In the genomic region with DNA sequence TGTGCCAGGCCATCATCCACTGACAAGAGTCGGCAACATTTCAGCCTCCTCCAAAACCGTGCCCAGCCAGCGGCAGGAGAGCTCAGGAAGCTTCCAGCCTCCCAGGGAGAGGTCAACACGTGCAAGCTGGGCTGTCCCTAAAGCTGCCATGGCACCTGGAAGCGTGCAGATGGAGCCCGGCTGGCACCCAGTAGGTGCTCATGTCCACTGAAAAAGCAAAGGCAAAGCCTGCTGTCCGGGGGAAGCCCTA, we compare ENCODE assay signal across 8 cellular contexts. TPM values are rescaled to one million over a fixed set of nuclear protein-coding genes. Genes with fewer than 3 reads are reported as not detected.
A peak's percentile ranks its signal among the peaks of the same experiment; 100 is the strongest.
DNase-seq lines count a peak whose midpoint lies in the region; ATAC-seq, FAIRE-seq and TF ChIP-seq lines count a peak whose summit lies in the region.

No MANE protein-coding gene starts in this region.

- TF ChIP-seq POLR2A in H54 (IDR thresholded peaks at IDR 0.05; ENCODE audit: low read depth, low read length): no peak

- H3K4me3 ChIP-seq in BJ (ENCODE audit: low read depth, low read length): peak overlapping the region; percentile 61

- no peak overlapping the region for H3K27ac Mint-ChIP-seq in effector memory CD8-positive, alpha-beta T cell
- no peak overlapping the region for H3K27ac Mint-ChIP-seq in natural killer cell treated with Interleukin-12 subunit alpha and Interleukin-12 subunit beta and Interleukin-15 and Interleukin-18, amount 100 ng/mL, for 72 hours

- H3K27me3 ChIP-seq in BJ (ENCODE audit: control insufficient read depth, insufficient read depth, low read length): no peaks in the 10 kb centered on the region

- peaks cover 11 to 13% of the 10 kb centered on the region in 2 donors for H3K4me1 Mint-ChIP-seq in effector memory CD8-positive, alpha-beta T cell (ENCODE audit: low read depth in 2 of 2)
- H3K4me1 Mint-ChIP-seq in natural killer cell treated with Interleukin-12 subunit alpha and Interleukin-12 subunit beta and Interleukin-15 and Interleukin-18, amount 100 ng/mL, for 72 hours (ENCODE audit: low read depth in 2 of 2): peaks cover 12% of the 10 kb centered on the region in 2 donors

- no peaks in the 10 kb centered on the region; the same call in 1 of the 2 replicates for H3K36me3 ChIP-seq in BJ (ENCODE audit: control insufficient read depth, insufficient read depth, low read length)

- peaks cover 11 to 41% of the 10 kb centered on the region in 2 donors for H3K27me3 Mint-ChIP-seq in effector memory CD8-positive, alpha-beta T cell
- peaks cover 8 to 9% of the 10 kb centered on the region in 2 donors for H3K27me3 Mint-ChIP-seq in natural killer cell treated with Interleukin-12 subunit alpha and Interleukin-12 subunit beta and Interleukin-15 and Interleukin-18, amount 100 ng/mL, for 72 hours

- FAIRE-seq in H54 (lab: Jason Lieb, UNC): no peak

- POLR2A ChIA-PET in BJ (lab: Charles Lee): interaction anchor here (0.8 to 1.3 kb wide), 2 partner anchors 13 to 30 kb away, joined by 3 to 5 read pairs; no protein-coding TSS in a partner anchor

- CTCF ChIA-PET in BJ (lab: Yijun Ruan, JAX): interaction anchor here (0.8 to 3.2 kb wide), 4 partner anchors 46 to 118 kb away, joined by 3 to 21 read pairs (median 10); partner anchors contain the start of gene DSN1

- H3K9me3 Mint-ChIP-seq in effector memory CD8-positive, alpha-beta T cell: no peaks in the 10 kb centered on the region
- no peaks in the 10 kb centered on the region for H3K9me3 Mint-ChIP-seq in natural killer cell treated with Interleukin-12 subunit alpha and Interleukin-12 subunit beta and Interleukin-15 and Interleukin-18, amount 100 ng/mL, for 72 hours

- no peak for ATAC-seq in effector memory CD8-positive, alpha-beta T cell (replicated peaks)
- no peak for ATAC-seq in natural killer cell treated with Interleukin-12 subunit alpha and Interleukin-12 subunit beta and Interleukin-15 and Interleukin-18, amount 100 ng/mL, for 72 hours
- ATAC-seq in GM21825 (IDR thresholded peaks at IDR 0.05; ENCODE audit: unreplicated experiment) (no peak), HG02623 (IDR thresholded peaks at IDR 0.05; ENCODE audit: unreplicated experiment) (no peak)

- peak overlapping the region; percentile 42 to 59 for H3K4me3 Mint-ChIP-seq in effector memory CD8-positive, alpha-beta T cell
- peak overlapping the region; percentile 23 for H3K4me3 Mint-ChIP-seq in natural killer cell treated with Interleukin-12 subunit alpha and Interleukin-12 subunit beta and Interleukin-15 and Interleukin-18, amount 100 ng/mL, for 72 hours

- peaks cover 7% of the 10 kb centered on the region for H3K36me3 Mint-ChIP-seq in effector memory CD8-positive, alpha-beta T cell (ENCODE audit: insufficient read depth)
- no peaks in the 10 kb centered on the region for H3K36me3 Mint-ChIP-seq in natural killer cell treated with Interleukin-12 subunit alpha and Interleukin-12 subunit beta and Interleukin-15 and Interleukin-18, amount 100 ng/mL, for 72 hours

- TF ChIP-seq CTCF in BJ (IDR thresholded peaks at IDR 0.05; ENCODE audit: insufficient read depth, low read depth, low read length): no peak

- DNase-seq in BJ (ENCODE audit: low read depth) (no peak), NCI-H69 (lab: John Stamatoyannopoulos, UW) (peak; percentile 29), AG08396 (ENCODE audit: low spot score) (no peak), H54 (ENCODE audit: insufficient read length, low spot score) (no peak)
- no peak for DNase-seq in effector memory CD8-positive, alpha-beta T cell
- DNase-seq in natural killer cell treated with Interleukin-12 subunit alpha and Interleukin-12 subunit beta and Interleukin-15 and Interleukin-18, amount 100 ng/mL, for 72 hours (ENCODE audit: low spot score): no peak

RNA-seq across cellular contexts. Expression of gene TLDC2, which starts 14.4 kb away (rescaled TPM):
- 0.37 and 0.54 TPM in 2 replicates for polyA plus RNA-seq in BJ (2011; rRNA removed)
- 0.36 TPM in 1 of 2 replicates, not detected in the other for polyA minus RNA-seq in BJ (2011; rRNA and poly(A)+ RNA removed)
- total RNA-seq in natural killer cell treated with Interleukin-12 subunit alpha and Interleukin-12 subunit beta and Interleukin-15 and Interleukin-18, amount 100 ng/mL, for 72 hours: under 1 TPM in 1 of 2 donors, not detected in 1; 0.39 TPM
